16 cellular contexts compared by ENCODE assay signal in genomic region chr13:76004411-76004810, GRCh38.
"Had no signal": no experiment of that assay in that cellular context is flagged by ENCODE, and none has a peak within 500 bp of the region (broad histone marks: within the 10 kb centered on the region; RNA-seq: fewer than 3 reads in every experiment).

No MANE protein-coding gene starts in this region.

- H3K27ac ChIP-seq: esophagus muscularis mucosa had no signal

- H3K36me3 ChIP-seq: esophagus muscularis mucosa had no signal

- H3K27me3 ChIP-seq: esophagus muscularis mucosa had no signal

- H3K4me3 ChIP-seq: esophagus muscularis mucosa, mucosa of descending colon had no signal

- H3K9me3 ChIP-seq: esophagus muscularis mucosa, mucosa of descending colon had no signal

- DNase-seq: activated CD4-positive, alpha-beta T cell treated with anti-CD3 and anti-CD28 coated beads for 36 hours; activated CD4-positive, alpha-beta T cell treated with anti-CD3 and anti-CD28 coated beads, Interleukin-2, amount 50 U/mL, for 48 hours; activated naive CD4-positive, alpha-beta T cell; activated naive CD8-positive, alpha-beta T cell treated with anti-CD3 and anti-CD28 coated beads, Interleukin-2, amount 10 ng/mL, durations not matched to agents 7 days and 5 days; anterior cingulate cortex; dermis blood vessel endothelial cell; effector memory CD4-positive, alpha-beta T cell; immature natural killer cell; left ventricle myocardium superior; mucosa of descending colon; naive B cell; retina; stimulated activated naive CD4-positive, alpha-beta T cell; SW 1271; T-helper 2 cell had no signal
